Comparison of ENCODE assay signal across 29 cellular contexts in genomic region chr2:203905661-203906060, GRCh38. TPM values are rescaled to one million over a fixed set of nuclear protein-coding genes. Genes with fewer than 3 reads are reported as not detected.
"Had no signal": no experiment of that assay in that cellular context is flagged by ENCODE, and none has a peak within 500 bp of the region (broad histone marks: within the 10 kb centered on the region; RNA-seq: fewer than 3 reads in every experiment).

No MANE protein-coding gene starts in this region.

- H3K4me3 Mint-ChIP-seq: endodermal cell; naive B cell; nephron; stimulated activated memory B cell treated with anti-CD40 and anti-IgM and Interleukin-4, amounts not matched to agents 10 μg/mL and 1 μg/mL and 100 μg/mL, for 72 hours; stimulated activated naive CD8-positive, alpha-beta T cell treated with anti-CD3 and anti-CD28 coated beads, Interleukin-15, Interleukin-2, amounts not matched to agents 100 ng/mL and 50 ng/mL, for 24 hours had no signal

- H3K4me1 ChIP-seq: uterus had no signal

- ATAC-seq: left colon; left ventricle myocardium superior; psoas muscle; right lobe of liver; stimulated activated memory B cell treated with anti-CD40 and anti-IgM and Interleukin-4, amounts not matched to agents 10 μg/mL and 1 μg/mL and 100 μg/mL, for 72 hours had no signal

- H3K36me3 ChIP-seq: right lobe of liver, spleen, tibial artery, upper lobe of left lung, uterus had no signal

- H3K27me3 Mint-ChIP-seq: stimulated activated memory B cell treated with anti-CD40 and anti-IgM and Interleukin-4, amounts not matched to agents 10 μg/mL and 1 μg/mL and 100 μg/mL, for 72 hours; stimulated activated naive CD8-positive, alpha-beta T cell treated with anti-CD3 and anti-CD28 coated beads, Interleukin-15, Interleukin-2, amounts not matched to agents 100 ng/mL and 50 ng/mL, for 24 hours had no signal

- DNase-seq: cortex of kidney; endodermal cell; foreskin melanocyte; head of caudate nucleus; hippocampal formation; left colon; left ventricle myocardium superior; mesendoderm; naive B cell; psoas muscle; retina; right lobe of liver; spleen; stimulated activated CD4-positive, alpha-beta T cell treated with anti-CD3 and anti-CD28 coated beads, Interleukin-15, amount 100 ng/mL, for 24 hours; stimulated activated CD4-positive, alpha-beta T cell treated with anti-CD3 and anti-CD28 coated beads, Interleukin-1b, Interleukin-23, amount 100 ng/mL, for 48 hours; stimulated activated CD4-positive, alpha-beta T cell treated with anti-CD3 and anti-CD28 coated beads, Interleukin-4, amount 100 ng/mL, for 24 hours; tibial artery; upper lobe of left lung; uterus had no signal

- H3K4me1 Mint-ChIP-seq: endodermal cell had no signal

- H3K4me3 ChIP-seq: psoas muscle, right lobe of liver, spleen, tibial artery, upper lobe of left lung, uterus had no signal

- H3K27me3 ChIP-seq: right lobe of liver, spleen, tibial artery, upper lobe of left lung, uterus had no signal

- H3K27ac Mint-ChIP-seq: endodermal cell; naive B cell; nephron; stimulated activated memory B cell treated with anti-CD40 and anti-IgM and Interleukin-4, amounts not matched to agents 10 μg/mL and 1 μg/mL and 100 μg/mL, for 72 hours; stimulated activated naive CD8-positive, alpha-beta T cell treated with anti-CD3 and anti-CD28 coated beads, Interleukin-15, Interleukin-2, amounts not matched to agents 100 ng/mL and 50 ng/mL, for 24 hours had no signal

- H3K27ac ChIP-seq: psoas muscle, right lobe of liver, spleen, tibial artery, upper lobe of left lung, uterus had no signal

RNA-seq across cellular contexts. Expression of gene ICOS, which starts 30.9 kb away (rescaled TPM):
- total RNA-seq: endodermal cell, endothelial cell of umbilical vein, fibroblast of lung, kidney epithelial cell, left ventricle myocardium superior, lung microvascular endothelial cell, osteoblast, psoas muscle had no signal
- polyA plus RNA-seq: endothelial cell of umbilical vein, fibroblast of lung had no signal

RNA-seq across cellular contexts. Expression of gene CTLA4, which starts 38.1 kb away (rescaled TPM):
- total RNA-seq: endodermal cell, endothelial cell of umbilical vein, fibroblast of lung, kidney epithelial cell, left ventricle myocardium superior, osteoblast, psoas muscle, right lobe of liver, skeletal muscle tissue, temporal lobe had no signal
- polyA plus RNA-seq: endothelial cell of umbilical vein, fibroblast of lung had no signal
